18 cellular contexts compared by ENCODE assay signal in genomic region chr3:174417568-174417967, GRCh38.
DNase-seq lines count a peak whose midpoint lies in the region; TF ChIP-seq lines count a peak whose summit lies in the region.
"Had no signal": no experiment of that assay in that cellular context is flagged by ENCODE, and none has a peak within 500 bp of the region (broad histone marks: within the 10 kb centered on the region; RNA-seq: fewer than 3 reads in every experiment).

No MANE protein-coding gene starts in this region.

- peaks cover 17 to 38% of the 10 kb centered on the region in 2 experiments for H3K4me1 ChIP-seq in neutrophil (ENCODE audit: control insufficient read depth in 1 of 2, insufficient read depth in 1 of 2, low read depth in 1 of 2, low read length in 1 of 2)

- peak; percentile 53 for DNase-seq in CD1c-positive myeloid dendritic cell (ENCODE audit: extremely low spot score)
- DNase-seq in MV-4-11 (lab: John Stamatoyannopoulos, UW) = peak; percentile 76
- DNase-seq in SKM-1 treated with dmso at 0.1 percent for 144 hours (lab: John Stamatoyannopoulos, UW; ENCODE audit: unreplicated experiment) = peak; percentile 76
- no peak for DNase-seq in inferior parietal cortex (ENCODE audit: extremely low spot score)
- DNase-seq in activated naive CD4-positive, alpha-beta T cell treated with Interleukin-2 at 50 U/mL for 16 hours = no peak
- no peak for DNase-seq in foreskin fibroblast
- no peak for DNase-seq in stimulated activated CD4-positive, alpha-beta T cell treated with anti-CD3 and anti-CD28 coated beads, Interleukin-2, amount 100 ng/mL, for 48 hours
- DNase-seq: DMS79 treated with DMSO at 0.1 percent for 48 hours, H7, MM.1S, NCI-H1417, NCI-H187, NCI-H2107, NCI-H345, NCI-H524 treated with DMSO at 0.1 percent for 48 hours, SK-N-SH had no signal

- no peaks in the 10 kb centered on the region for H3K9me3 ChIP-seq in neutrophil
- H3K9me3 ChIP-seq: SK-N-SH had no signal

- TF ChIP-seq CTCF in neutrophil (IDR thresholded peaks at IDR 0.05) (no peak), foreskin fibroblast (IDR thresholded peaks at IDR 0.05; ENCODE audit: low read depth, low read length) (no peak)

- H3K4me3 ChIP-seq in neutrophil (ENCODE audit: low read depth in 1 of 2, low read length in 1 of 2) (no peak overlapping the region), foreskin fibroblast (ENCODE audit: low read depth in 1 of 2, low read length in 2 of 2) (no peak overlapping the region)

- peak overlapping the region; percentile 15 for H3K27ac ChIP-seq in neutrophil
- H3K27ac ChIP-seq: C4-2B had no signal

- no peaks in the 10 kb centered on the region for H3K27me3 ChIP-seq in neutrophil

- H3K36me3 ChIP-seq in neutrophil = no peaks in the 10 kb centered on the region

Comparison
In these comparisons a context has a peak if more than half of its experiments do, and no peak if none do; other contexts are left out.
1. DNase-seq: peak in CD1c-positive myeloid dendritic cell (single experiment), MV-4-11 (single experiment) and SKM-1 treated with dmso at 0.1 percent for 144 hours (single experiment); none in inferior parietal cortex (single experiment), activated naive CD4-positive, alpha-beta T cell treated with Interleukin-2 at 50 U/mL for 16 hours (single experiment), foreskin fibroblast (0 of 2) and stimulated activated CD4-positive, alpha-beta T cell treated with anti-CD3 and anti-CD28 coated beads, Interleukin-2, amount 100 ng/mL, for 48 hours (0 of 2).